Comparison of ENCODE assay signal across 8 cellular contexts in the genomic region with DNA sequence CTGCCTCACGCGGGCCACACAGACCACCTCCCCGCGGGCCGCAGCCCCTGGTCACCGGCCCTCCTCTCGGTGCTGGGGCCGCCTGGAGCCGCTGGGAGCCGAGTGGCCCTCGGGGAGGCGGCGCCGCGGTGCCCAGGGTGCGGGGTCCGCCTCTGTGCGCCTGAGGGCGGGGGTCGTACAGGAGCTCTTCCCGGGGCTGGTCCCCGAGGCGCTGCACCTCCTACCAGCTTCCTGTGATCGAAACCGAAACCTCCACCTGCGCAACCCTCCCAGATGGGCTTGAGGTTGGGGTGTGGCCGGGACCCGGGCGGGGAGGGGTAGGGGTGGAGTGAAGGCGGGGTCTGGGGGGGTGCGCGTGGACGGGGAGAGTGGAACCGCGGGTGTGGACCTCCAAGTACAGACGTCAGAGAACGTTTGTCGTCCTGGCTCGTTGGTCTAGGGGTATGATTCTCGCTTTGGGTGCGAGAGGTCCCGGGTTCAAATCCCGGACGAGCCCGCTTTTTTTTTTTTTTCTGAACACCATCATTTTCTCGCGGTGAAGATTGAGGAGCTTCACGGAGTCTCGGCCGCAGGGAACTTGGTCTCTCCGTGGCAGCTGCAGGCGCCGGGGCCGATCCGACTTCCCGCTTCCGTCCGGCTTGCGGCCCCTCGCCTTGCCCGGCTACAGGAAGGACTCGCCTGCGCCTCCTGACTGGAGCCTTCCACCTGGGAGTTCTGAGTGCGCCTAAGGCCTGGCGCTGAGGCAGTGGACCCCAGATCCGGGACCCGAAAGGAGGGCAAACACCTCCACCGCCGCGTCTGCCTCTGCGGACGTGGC. TPM values are rescaled to one million over a fixed set of nuclear protein-coding genes. Genes with fewer than 3 reads are reported as not detected.
DNase-seq lines count a peak whose midpoint lies in the region; ATAC-seq, FAIRE-seq and TF ChIP-seq lines count a peak whose summit lies in the region.

No MANE protein-coding gene starts in this region.

- peak overlapping the region; percentile 74 to 86 for H3K27ac ChIP-seq in kidney (ENCODE audit: low read depth in 2 of 2, low read length in 2 of 2)

- intact Hi-C loops in kidney (cut with DNase I): no loop called here

- peak overlapping the region; percentile 72 for H3K4me3 ChIP-seq in HFF-Myc (replicated peaks; ENCODE audit: low read depth, low read length)
- peak overlapping the region; percentile 65 to 73 for H3K4me3 ChIP-seq in kidney (ENCODE audit: low read length in 2 of 2)

- no peaks in the 10 kb centered on the region for H3K9me3 ChIP-seq in kidney (ENCODE audit: control insufficient read depth in 1 of 2, low read length in 2 of 2)

- no peak for ATAC-seq in GM21528 (IDR thresholded peaks at IDR 0.05; ENCODE audit: low FRiP score, unreplicated experiment)

- FAIRE-seq in kidney (lab: Jason Lieb, UNC): no peak

- peaks cover 0 to 7% of the 10 kb centered on the region in 2 donors for H3K4me1 ChIP-seq in kidney (ENCODE audit: control insufficient read depth in 1 of 2, insufficient read depth in 1 of 2, low read depth in 1 of 2, low read length in 2 of 2)

- DNase-seq in DMS79 treated with DMSO at 0.1 percent for 48 hours (lab: John Stamatoyannopoulos, UW): peak; percentile 10
- no peak for DNase-seq in HFF-Myc (ENCODE audit: extremely low read depth, low read depth)
- DNase-seq in NCI-H2196 treated with DMSO at 0.1 percent for 48 hours (lab: John Stamatoyannopoulos, UW; ENCODE audit: unreplicated experiment): peak; percentile 62
- DNase-seq in activated CD4-positive, CD25-positive, alpha-beta regulatory T cell treated with anti-CD3 and anti-CD28 coated beads, Interleukin-2, amount 50 U/mL, for 16 hours (ENCODE audit: low read depth, low spot score): peak; percentile 79
- peak; percentile 94 for DNase-seq in central memory CD4-positive, alpha-beta T cell
- DNase-seq in kidney: peak; percentile 97
- peak; percentile 88 for DNase-seq in stimulated activated CD4-positive, alpha-beta T cell treated with anti-CD3 and anti-CD28 coated beads, Interleukin-15, amount 100 ng/mL, for 24 hours

- no peaks in the 10 kb centered on the region for H3K36me3 ChIP-seq in kidney (ENCODE audit: control insufficient read depth in 1 of 2, insufficient read depth in 2 of 2, low read length in 2 of 2)

- H3K9ac ChIP-seq in kidney (ENCODE audit: low read length in 2 of 2): peak overlapping the region; percentile 62 to 73

- TF ChIP-seq CTCF in HFF-Myc (IDR thresholded peaks at IDR 0.05; ENCODE audit: low read depth, low read length, missing control alignments) (no peak), kidney (IDR thresholded peaks at IDR 0.05; ENCODE audit: borderline replicate concordance, extremely low read depth, insufficient read depth) (no peak)

RNA-seq across cellular contexts. Expression of gene ZNF213, which starts 23.9 kb away (rescaled TPM):
- 12.5 TPM for total RNA-seq in kidney
- polyA plus RNA-seq in kidney (ENCODE audit: insufficient read depth, low read depth, low replicate concordance): 5.6 TPM

RNA-seq across cellular contexts. Expression of gene OR1F1, which starts 29.3 kb away (rescaled TPM):
- total RNA-seq in kidney: not detected
- not detected for polyA plus RNA-seq in kidney (ENCODE audit: insufficient read depth, low read depth, low replicate concordance)

RNA-seq across cellular contexts. Expression of gene ZNF205, which starts 46.3 kb away (rescaled TPM):
- total RNA-seq in kidney: 12.7 TPM
- polyA plus RNA-seq in kidney (ENCODE audit: insufficient read depth, low read depth, low replicate concordance): 14.1 TPM

RNA-seq across cellular contexts. Expression of gene ZSCAN10, which starts 59.6 kb away (rescaled TPM):
- not detected for total RNA-seq in kidney
- polyA plus RNA-seq in kidney (ENCODE audit: insufficient read depth, low read depth, low replicate concordance): not detected
